Comparison of ENCODE assay signal across 16 cellular contexts in genomic region chr10:122541541-122542002, GRCh38. TPM values are rescaled to one million over a fixed set of nuclear protein-coding genes. Genes with fewer than 3 reads are reported as not detected.
DNase-seq lines count a peak whose midpoint lies in the region; ATAC-seq and TF ChIP-seq lines count a peak whose summit lies in the region.
"Had no signal": no experiment of that assay in that cellular context is flagged by ENCODE, and none has a peak within 500 bp of the region (broad histone marks: within the 10 kb centered on the region; RNA-seq: fewer than 3 reads in every experiment).

No MANE protein-coding gene starts in this region.

- no peak overlapping the region for H3K27ac Mint-ChIP-seq in central memory CD8-positive, alpha-beta T cell (ENCODE audit: low read depth)
- H3K27ac Mint-ChIP-seq in naive thymus-derived CD4-positive, alpha-beta T cell: peak overlapping the region in 1 of 9 donors; percentile 39
- H3K27ac Mint-ChIP-seq: T-helper 1 cell treated with Interleukin-12 subunit alpha and Interleukin-12 subunit beta and Interleukin-4 antibody, amounts not matched to agents 30 μg/mL and 1 μg/mL, for 36 hours had no signal

- no peaks in the 10 kb centered on the region for H3K36me3 Mint-ChIP-seq in central memory CD8-positive, alpha-beta T cell (ENCODE audit: insufficient read depth)
- H3K36me3 Mint-ChIP-seq in naive thymus-derived CD4-positive, alpha-beta T cell: no peaks in the 10 kb centered on the region

- DNase-seq in GF-D8 (lab: John Stamatoyannopoulos, UW) (peak; percentile 67), OCI-M1 (lab: John Stamatoyannopoulos, UW) (peak; percentile 40), GM10266 (ENCODE audit: extremely low spot score) (no peak), NCI-H187 treated with DMSO at 0.1 percent for 48 hours (lab: John Stamatoyannopoulos, UW) (no peak), SIG-M5 treated with dmso at 0.1 percent for 504 hours (lab: John Stamatoyannopoulos, UW; ENCODE audit: unreplicated experiment) (no peak), NCI-H2081 (lab: John Stamatoyannopoulos, UW) (no peak)
- DNase-seq in central memory CD8-positive, alpha-beta T cell (ENCODE audit: low spot score in 2 of 2): no peak
- DNase-seq in naive thymus-derived CD4-positive, alpha-beta T cell: peak in 1 of 9 donors; percentile 17
- DNase-seq: dorsolateral prefrontal cortex, gastrocnemius medialis, kidney glomerular epithelial cell, NCI-H2107 had no signal

- H3K27me3 ChIP-seq in naive thymus-derived CD4-positive, alpha-beta T cell (ENCODE audit: control insufficient read depth in 2 of 2, insufficient read depth in 2 of 2, low read length in 2 of 2): no peaks in the 10 kb centered on the region
- H3K27me3 ChIP-seq: dorsolateral prefrontal cortex, gastrocnemius medialis had no signal

- CTCF ChIA-PET in naive thymus-derived CD4-positive, alpha-beta T cell (lab: Charles Lee): interaction anchor here (1.2 kb wide), 1 partner anchor 274 kb away, joined by 4 read pairs; no protein-coding TSS in a partner anchor

- no peak for TF ChIP-seq CTCF in GM10266 (IDR thresholded peaks at IDR 0.05; ENCODE audit: control insufficient read depth, insufficient read depth, low read depth, missing control alignments)

- intact Hi-C loops in naive thymus-derived CD4-positive, alpha-beta T cell (cut with micrococcal nuclease): no loop called here

- H3K27me3 Mint-ChIP-seq in central memory CD8-positive, alpha-beta T cell: no peaks in the 10 kb centered on the region
- peaks cover 0 to 19% (median 4%) of the 10 kb centered on the region in 5 donors for H3K27me3 Mint-ChIP-seq in naive thymus-derived CD4-positive, alpha-beta T cell

- no peaks in the 10 kb centered on the region for H3K9me3 ChIP-seq in naive thymus-derived CD4-positive, alpha-beta T cell (ENCODE audit: control insufficient read depth in 2 of 3, low read length in 3 of 3)
- H3K9me3 ChIP-seq: gastrocnemius medialis had no signal

- ATAC-seq in central memory CD8-positive, alpha-beta T cell (replicated peaks; ENCODE audit: extremely low read depth, poor library complexity, severe bottlenecking): peak; percentile 52
- peak; percentile 58 for ATAC-seq in naive thymus-derived CD4-positive, alpha-beta T cell
- ATAC-seq: gastrocnemius medialis had no signal

- H3K27ac ChIP-seq in naive thymus-derived CD4-positive, alpha-beta T cell (ENCODE audit: low read depth, low read length): no peak overlapping the region
- H3K27ac ChIP-seq: dorsolateral prefrontal cortex, gastrocnemius medialis, KMS-11 had no signal

- H3K4me3 Mint-ChIP-seq in central memory CD8-positive, alpha-beta T cell: no peak overlapping the region
- peak overlapping the region in 5 of 10 donors; percentile 12 to 49 (median 36) for H3K4me3 Mint-ChIP-seq in naive thymus-derived CD4-positive, alpha-beta T cell
- H3K4me3 Mint-ChIP-seq: T-helper 1 cell treated with Interleukin-12 subunit alpha and Interleukin-12 subunit beta and Interleukin-4 antibody, amounts not matched to agents 30 μg/mL and 1 μg/mL, for 36 hours had no signal

- peaks cover 39% of the 10 kb centered on the region for H3K4me1 Mint-ChIP-seq in central memory CD8-positive, alpha-beta T cell
- peaks cover 5 to 48% (median 32%) of the 10 kb centered on the region in 7 donors for H3K4me1 Mint-ChIP-seq in naive thymus-derived CD4-positive, alpha-beta T cell

- no peak overlapping the region for H3K4me3 ChIP-seq in naive thymus-derived CD4-positive, alpha-beta T cell (ENCODE audit: low read length)
- H3K4me3 ChIP-seq: dorsolateral prefrontal cortex, gastrocnemius medialis had no signal

- H3K4me1 ChIP-seq in naive thymus-derived CD4-positive, alpha-beta T cell (ENCODE audit: control insufficient read depth in 2 of 2, insufficient read depth in 2 of 2, low read length in 2 of 2): peaks cover 13 to 31% of the 10 kb centered on the region in 2 donors
- H3K4me1 ChIP-seq: gastrocnemius medialis had no signal

- POLR2A ChIA-PET in naive thymus-derived CD4-positive, alpha-beta T cell (lab: Charles Lee): interaction anchor here (1.2 kb wide), 1 partner anchor 9 kb away, joined by 4 read pairs; no protein-coding TSS in a partner anchor

- no peaks in the 10 kb centered on the region for H3K9me3 Mint-ChIP-seq in central memory CD8-positive, alpha-beta T cell
- peaks cover 0 to 3% (median 0%) of the 10 kb centered on the region in 11 donors for H3K9me3 Mint-ChIP-seq in naive thymus-derived CD4-positive, alpha-beta T cell
- H3K9me3 Mint-ChIP-seq: T-helper 1 cell treated with Interleukin-12 subunit alpha and Interleukin-12 subunit beta and Interleukin-4 antibody, amounts not matched to agents 30 μg/mL and 1 μg/mL, for 36 hours had no signal

- H3K36me3 ChIP-seq in naive thymus-derived CD4-positive, alpha-beta T cell (ENCODE audit: control insufficient read depth in 2 of 3, insufficient read depth in 3 of 3, low read length in 3 of 3): no peaks in the 10 kb centered on the region
- H3K36me3 ChIP-seq: gastrocnemius medialis had no signal

RNA-seq across cellular contexts. Expression of gene DMBT1, which starts 19.0 kb away (rescaled TPM):
- not detected for total RNA-seq in naive thymus-derived CD4-positive, alpha-beta T cell
- polyA plus RNA-seq in naive thymus-derived CD4-positive, alpha-beta T cell: not detected
- total RNA-seq: OCI-LY7, skeletal muscle tissue had no signal

Comparison
In these comparisons a context has a peak if more than half of its experiments do, and no peak if none do; other contexts are left out.
1. DNase-seq: peak in GF-D8 (single experiment) and OCI-M1 (single experiment); none in central memory CD8-positive, alpha-beta T cell (0 of 2), GM10266 (single experiment), NCI-H187 treated with DMSO at 0.1 percent for 48 hours (single experiment), SIG-M5 treated with dmso at 0.1 percent for 504 hours (single experiment) and NCI-H2081 (0 of 2).